In genomic region chr1:46532498-46533178, GRCh38 we compare ENCODE assay signal across 8 cellular contexts. TPM values are rescaled to one million over a fixed set of nuclear protein-coding genes. Genes with fewer than 3 reads are reported as not detected.
DNase-seq lines count a peak whose midpoint lies in the region; ATAC-seq and TF ChIP-seq lines count a peak whose summit lies in the region.

No MANE protein-coding gene starts in this region.

- dilution Hi-C loops in mammary epithelial cell (cut with HindIII; ENCODE audit: low sequenced_read_pairs) = no loop called here

- in situ Hi-C loops in G401 (cut with HindIII; ENCODE audit: low sequenced_read_pairs) (no loop called here), mammary epithelial cell (cut with MboI; ENCODE audit: low sequenced_read_pairs in 2 of 2) (no loop called here)

- peak overlapping the region in 2 of 3 experiments; percentile 34 to 44 for H3K4me3 ChIP-seq in mammary epithelial cell (replicated peaks in 1 of 3; ENCODE audit: insufficient read depth in 1 of 3, low read depth in 2 of 3, low read length in 3 of 3)
- no peak overlapping the region for H3K4me3 ChIP-seq in lower leg skin (ENCODE audit: low read depth, poor library complexity, severe bottlenecking)

- CTCF ChIA-PET in mammary epithelial cell (lab: Charles Lee; ENCODE audit: low non-redundant PET) (interaction anchor here (0.7 kb wide), 1 partner anchor 11 kb away, joined by 5 read pairs; no protein-coding TSS in a partner anchor), HEK293T (lab: Yijun Ruan, JAX) (interaction anchor here (0.7 to 1.4 kb wide), 3 partner anchors 14 to 86 kb away, joined by 3 to 6 read pairs (median 4); no protein-coding TSS in a partner anchor)

- intact Hi-C loops in mammary epithelial cell (cut with micrococcal nuclease) (loop anchor here (10.0 kb wide), 1 partner anchor 462 kb away; no protein-coding TSS in a partner anchor), lower leg skin (cut with DNase I; ENCODE audit: low total_unique reads) (loop anchor here (10.0 kb wide), 1 partner anchor 192 kb away; no protein-coding TSS in a partner anchor)

- H3K36me3 ChIP-seq in mammary epithelial cell (ENCODE audit: insufficient read depth, low read length) = no peaks in the 10 kb centered on the region

- TF ChIP-seq POLR2A in lower leg skin (IDR thresholded peaks at IDR 0.05) = no peak

- no peaks in the 10 kb centered on the region for H3K9me3 ChIP-seq in mammary epithelial cell (replicated peaks; ENCODE audit: insufficient read depth, low read length)

- H3K4me2 ChIP-seq in mammary epithelial cell (ENCODE audit: insufficient read depth, low read depth, low read length) = peak overlapping the region; percentile 79

- H3K27me3 ChIP-seq in mammary epithelial cell (ENCODE audit: insufficient read depth, low read length) (no peaks in the 10 kb centered on the region), layer of hippocampus (ENCODE audit: control insufficient read depth, insufficient read depth, low read length) (peaks cover 2% of the 10 kb centered on the region)

- no TSS peak for BruUV-seq in mammary epithelial cell (replicated peaks; lab: Mats Ljungman, UMichigan)

- no peaks in the 10 kb centered on the region for H3K79me2 ChIP-seq in mammary epithelial cell (ENCODE audit: insufficient read depth, low read length)

- H3K27ac ChIP-seq in mammary epithelial cell (ENCODE audit: insufficient read depth, low read depth, low read length) (no peak overlapping the region), layer of hippocampus (ENCODE audit: low read depth, low read length) (peak overlapping the region; percentile 56)

- 2% methylated on average over 18 of the region's 31 CpGs for WGBS in mammary epithelial cell (ENCODE audit: low coverage, missing lambda C conversion rate)
- WGBS in lower leg skin, 2 donors = 3% methylated on average over 24 to 31 of the region's 31 CpGs

- H3K4me1 ChIP-seq in mammary epithelial cell (ENCODE audit: insufficient read depth, low read length) = peaks cover 4% of the 10 kb centered on the region

- peak overlapping the region; percentile 76 for H2AFZ ChIP-seq in mammary epithelial cell (ENCODE audit: low read depth, low read length)

- no peak overlapping the region for H3K9ac ChIP-seq in mammary epithelial cell (ENCODE audit: insufficient read depth, low read length)

- DNase-seq in G401 (ENCODE audit: low spot score) (peak; percentile 32), KG1 (lab: John Stamatoyannopoulos, UW) (peak; percentile 23), mammary epithelial cell (no peak), HEK293T (ENCODE audit: extremely low spot score) (no peak), lower leg skin (ENCODE audit: low spot score in 2 of 2) (no peak)
- peak; percentile 62 for DNase-seq in stimulated activated CD4-positive, alpha-beta T cell treated with anti-CD3 and anti-CD28 coated beads, Interleukin-2, amount 100 ng/mL, for 4 hours (ENCODE audit: low read depth)

- POLR2A ChIA-PET in HEK293T (lab: Yijun Ruan, JAX) = no interaction called here

- peak; percentile 32 to 69 for TF ChIP-seq CTCF in mammary epithelial cell (conservative IDR thresholded peaks at IDR 0.05 in 1 of 2, IDR thresholded peaks at IDR 0.05 in 1 of 2; ENCODE audit: extremely low read depth in 1 of 2, insufficient read depth in 1 of 2, low read depth in 1 of 2, low read length in 2 of 2)
- no peak for TF ChIP-seq CTCF in lower leg skin (IDR thresholded peaks at IDR 0.05)

- peak; percentile 69 to 79 for ATAC-seq in activated CD4-positive, CD25-positive, alpha-beta regulatory T cell treated with anti-CD3 and anti-CD28 coated beads, Interleukin-2, amount 50 U/mL, for 24 hours

- no peaks in the 10 kb centered on the region for H4K20me1 ChIP-seq in mammary epithelial cell (ENCODE audit: insufficient read depth, low read length)

TF ChIP-seq in HEK293T, 16 proteins besides CTCF, POLR2A, EP300 and RAD21:
- no peak for TF ChIP-seq HDGF (IDR thresholded peaks at IDR 0.05; ENCODE audit: borderline replicate concordance)
- no peak for TF ChIP-seq NFRKB (IDR thresholded peaks at IDR 0.05)
- no peak for TF ChIP-seq FOXK2 (IDR thresholded peaks at IDR 0.05)
- no peak for TF ChIP-seq FOXM1 (IDR thresholded peaks at IDR 0.05; ENCODE audit: borderline replicate concordance)
- TF ChIP-seq L3MBTL2 (conservative IDR thresholded peaks at IDR 0.05) = no peak
- TF ChIP-seq ZNF384 (IDR thresholded peaks at IDR 0.05) = no peak
- TF ChIP-seq BHLHE40 (IDR thresholded peaks at IDR 0.05; ENCODE audit: borderline replicate concordance) = no peak
- TF ChIP-seq SP1 (IDR thresholded peaks at IDR 0.05) = no peak
- no peak for TF ChIP-seq LEF1 (IDR thresholded peaks at IDR 0.05; ENCODE audit: borderline replicate concordance)
- TF ChIP-seq ELF4 (IDR thresholded peaks at IDR 0.05) = no peak

RNA-seq across cellular contexts. Expression of gene KNCN, which starts 18.8 kb away (rescaled TPM):
- total RNA-seq in G401 (2014; rRNA removed; shearing (Covaris generic)) = not detected in 2 replicates
- total RNA-seq in mammary epithelial cell = not detected
- not detected for polyA plus RNA-seq in mammary epithelial cell
- polyA minus RNA-seq in mammary epithelial cell = not detected
- total RNA-seq in lower leg skin = not detected

RNA-seq across cellular contexts. Expression of gene DMBX1, which starts 43.0 kb away (rescaled TPM):
- 0.20 and 1.0 TPM in 2 replicates for total RNA-seq in G401 (2014; rRNA removed; shearing (Covaris generic))
- total RNA-seq in mammary epithelial cell = not detected
- polyA plus RNA-seq in mammary epithelial cell = not detected
- polyA minus RNA-seq in mammary epithelial cell = not detected
- under 1 TPM in 3 of 4 donors, not detected in 1; 0.12 to 0.51 (median 0.42) TPM for total RNA-seq in lower leg skin

Comparison
In these comparisons a context has a peak if more than half of its experiments do, and no peak if none do; other contexts are left out.
1. DNase-seq: peak in G401 (single experiment), KG1 (single experiment) and stimulated activated CD4-positive, alpha-beta T cell treated with anti-CD3 and anti-CD28 coated beads, Interleukin-2, amount 100 ng/mL, for 4 hours (single experiment); none in mammary epithelial cell (single experiment), HEK293T (single experiment) and lower leg skin (0 of 2).
2. CTCF ChIP-seq: peak in mammary epithelial cell (2 of 2); none in lower leg skin (0 of 3).